1 cellular context compared by ENCODE assay signal in the genomic region with DNA sequence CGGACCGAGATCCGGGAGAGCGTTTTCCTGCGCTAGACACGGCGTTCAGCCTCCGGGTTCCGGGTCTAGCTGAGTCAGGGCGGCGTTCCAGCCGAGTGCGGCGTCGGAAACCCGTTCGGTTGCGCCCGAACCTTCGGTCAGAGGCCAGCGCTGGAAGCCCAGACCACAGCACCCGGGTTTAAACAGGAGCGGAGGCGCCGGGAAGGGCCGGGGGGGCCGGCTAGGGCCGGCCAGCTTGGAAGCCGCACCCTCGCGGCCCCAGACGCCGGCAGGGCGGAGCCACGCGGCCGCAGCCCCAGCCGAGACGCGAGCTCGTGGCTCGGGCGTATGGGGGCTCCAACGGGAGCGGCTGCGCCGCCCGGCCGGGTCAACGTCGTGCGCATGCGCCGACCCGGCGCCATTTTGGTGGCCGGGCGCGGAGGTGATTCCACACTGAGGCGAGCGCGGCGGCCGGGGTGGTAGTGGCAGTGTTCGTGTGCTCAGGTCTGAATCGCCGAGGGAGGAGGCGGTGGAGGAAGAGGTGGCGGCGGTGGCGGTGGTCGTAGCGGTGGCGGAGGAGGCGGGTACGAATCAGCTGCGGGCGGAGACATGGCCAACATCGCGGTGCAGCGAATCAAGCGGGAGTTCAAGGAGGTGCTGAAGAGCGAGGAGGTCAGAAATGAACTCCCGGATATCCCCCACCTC.
TF ChIP-seq lines count a peak whose summit lies in the region.

A gene with protein sequence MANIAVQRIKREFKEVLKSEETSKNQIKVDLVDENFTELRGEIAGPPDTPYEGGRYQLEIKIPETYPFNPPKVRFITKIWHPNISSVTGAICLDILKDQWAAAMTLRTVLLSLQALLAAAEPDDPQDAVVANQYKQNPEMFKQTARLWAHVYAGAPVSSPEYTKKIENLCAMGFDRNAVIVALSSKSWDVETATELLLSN (plus strand): TSS at position 397 of the 684 bp plus-strand sequence. CDS start 192 bp downstream, at position 589.

TF ChIP-seq in IMR-90, 13 proteins besides CTCF, POLR2A, EP300 and RAD21:
- TF ChIP-seq MXI1 (IDR thresholded peaks at IDR 0.05; ENCODE audit: borderline replicate concordance, low read depth, low read length), result peak; percentile 92
- TF ChIP-seq MAZ (IDR thresholded peaks at IDR 0.05; ENCODE audit: borderline replicate concordance, low read depth, low read length), result peak; percentile 95
- TF ChIP-seq CHD1 (IDR thresholded peaks at IDR 0.05; ENCODE audit: low read depth, low read length), result no peak
- TF ChIP-seq, protein P1, sequence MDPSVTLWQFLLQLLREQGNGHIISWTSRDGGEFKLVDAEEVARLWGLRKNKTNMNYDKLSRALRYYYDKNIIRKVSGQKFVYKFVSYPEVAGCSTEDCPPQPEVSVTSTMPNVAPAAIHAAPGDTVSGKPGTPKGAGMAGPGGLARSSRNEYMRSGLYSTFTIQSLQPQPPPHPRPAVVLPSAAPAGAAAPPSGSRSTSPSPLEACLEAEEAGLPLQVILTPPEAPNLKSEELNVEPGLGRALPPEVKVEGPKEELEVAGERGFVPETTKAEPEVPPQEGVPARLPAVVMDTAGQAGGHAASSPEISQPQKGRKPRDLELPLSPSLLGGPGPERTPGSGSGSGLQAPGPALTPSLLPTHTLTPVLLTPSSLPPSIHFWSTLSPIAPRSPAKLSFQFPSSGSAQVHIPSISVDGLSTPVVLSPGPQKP (IDR thresholded peaks at IDR 0.05; ENCODE audit: borderline replicate concordance, low read depth, low read length), result no peak
TF ChIP-seq in IMR-90: peak in this region for 2.
